25 cellular contexts compared by ENCODE assay signal in genomic region chr12:107045186-107045585, GRCh38.
"Had no signal": no experiment of that assay in that cellular context is flagged by ENCODE, and none has a peak within 500 bp of the region (broad histone marks: within the 10 kb centered on the region; RNA-seq: fewer than 3 reads in every experiment).

No MANE protein-coding gene starts in this region.

- H3K4me3 ChIP-seq: colonic mucosa, esophagus squamous epithelium, gastroesophageal sphincter, heart left ventricle, left lung, lower lobe of right lung, mucosa of descending colon had no signal

- H3K4me3 Mint-ChIP-seq: dendritic cell treated with granulocyte-macrophage colony-stimulating factor and Interleukin-4, amounts not matched to agents 40 ng/mL and 50 ng/mL, for 4 days; effector memory CD8-positive, alpha-beta T cell; endodermal cell; mesothelial cell of epicardium had no signal

- FAIRE-seq: endometrium, frontal cortex, keratinocyte had no signal

- H3K36me3 ChIP-seq: colonic mucosa, esophagus squamous epithelium, gastroesophageal sphincter, lower lobe of right lung had no signal

- H3K4me1 ChIP-seq: colonic mucosa, esophagus squamous epithelium, foreskin keratinocyte, gastroesophageal sphincter, heart left ventricle, left lung, lower lobe of right lung had no signal

- H3K27ac Mint-ChIP-seq: dendritic cell treated with granulocyte-macrophage colony-stimulating factor and Interleukin-4, amounts not matched to agents 40 ng/mL and 50 ng/mL, for 4 days; effector memory CD8-positive, alpha-beta T cell; endodermal cell; mesothelial cell of epicardium; naive B cell had no signal

- DNase-seq: colonic mucosa; cortex of kidney; effector CD8-positive, alpha-beta T cell; effector memory CD8-positive, alpha-beta T cell; endodermal cell; erythroblast; esophagus squamous epithelium; foreskin keratinocyte; heart left ventricle; hippocampal formation; left cardiac atrium; left lung; left ventricle myocardium superior; lower lobe of right lung; mesenchymal stem cell; mucosa of descending colon; naive B cell had no signal

- H3K27me3 ChIP-seq: colonic mucosa, esophagus squamous epithelium, foreskin keratinocyte, gastroesophageal sphincter, heart left ventricle, left lung had no signal

- H3K27me3 Mint-ChIP-seq: dendritic cell treated with granulocyte-macrophage colony-stimulating factor and Interleukin-4, amounts not matched to agents 40 ng/mL and 50 ng/mL, for 4 days; effector memory CD8-positive, alpha-beta T cell; naive B cell had no signal

- H3K9me3 ChIP-seq: colonic mucosa, esophagus squamous epithelium, gastroesophageal sphincter, mucosa of descending colon had no signal

- H3K4me1 Mint-ChIP-seq: naive B cell had no signal

- ATAC-seq: effector memory CD8-positive, alpha-beta T cell; esophagus mucosa; foreskin keratinocyte; gastroesophageal sphincter; heart left ventricle; left cardiac atrium; left lung; left ventricle myocardium superior; lower lobe of right lung; mucosa of descending colon had no signal

- H3K27ac ChIP-seq: colonic mucosa, epithelial cell of prostate, esophagus squamous epithelium, foreskin keratinocyte, gastroesophageal sphincter, heart left ventricle, left lung, lower lobe of right lung had no signal
